Comparison of ENCODE assay signal across 16 cellular contexts in the genomic region with DNA sequence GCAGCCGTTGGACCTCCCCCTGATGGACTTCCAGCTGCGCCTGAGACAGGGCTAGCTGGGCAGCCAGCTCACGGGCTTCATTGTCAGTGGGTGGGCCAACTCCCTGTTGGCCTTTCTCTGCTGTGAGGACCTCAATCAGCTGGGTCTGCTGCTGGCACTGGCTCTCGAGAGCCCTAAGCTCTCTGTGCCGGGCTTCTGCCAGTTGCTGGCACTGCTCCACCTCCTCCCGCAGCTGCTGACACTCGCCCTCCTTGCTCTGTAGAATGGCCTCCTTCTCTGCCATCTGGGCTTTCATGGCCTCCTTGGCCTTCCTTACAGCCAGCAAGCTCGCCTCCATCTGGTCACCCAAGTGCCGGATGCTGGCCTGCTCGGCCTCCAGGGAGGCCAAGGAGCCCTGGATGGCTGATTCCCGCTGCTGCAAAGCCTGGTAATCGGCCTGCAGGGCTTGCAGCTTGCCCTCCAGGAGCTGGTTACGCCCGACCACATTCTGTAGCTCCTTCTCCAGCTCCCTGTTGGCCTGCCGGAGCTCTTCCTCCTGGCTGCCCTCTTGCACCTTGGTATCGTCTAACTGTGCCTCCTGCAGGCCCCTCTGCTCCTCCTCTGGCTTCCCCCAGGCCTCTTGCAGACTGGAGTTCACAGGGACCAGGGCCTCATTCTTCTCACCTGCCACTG. TPM values are rescaled to one million over a fixed set of nuclear protein-coding genes. Genes with fewer than 3 reads are reported as not detected.
DNase-seq lines count a peak whose midpoint lies in the region; ATAC-seq and TF ChIP-seq lines count a peak whose summit lies in the region.
"Had no signal": no experiment of that assay in that cellular context is flagged by ENCODE, and none has a peak within 500 bp of the region (broad histone marks: within the 10 kb centered on the region; RNA-seq: fewer than 3 reads in every experiment).

No MANE protein-coding gene starts in this region.

- TF ChIP-seq CTCF in dorsolateral prefrontal cortex (IDR thresholded peaks at IDR 0.05 in 54 of 56, conservative IDR thresholded peaks at IDR 0.05 in 2 of 56; ENCODE audit: low read depth in 1 of 56, partially characterized antibody in 56 of 56), result no peak
- no peak for TF ChIP-seq CTCF in foreskin keratinocyte (conservative IDR thresholded peaks at IDR 0.05)

- H3K27ac ChIP-seq in dorsolateral prefrontal cortex (peak overlapping the region in 50 of 59 donors; percentile 18 to 83 (median 62)), foreskin keratinocyte (no peak overlapping the region)
- H3K27ac ChIP-seq: tibial nerve had no signal

- H3K27me3 ChIP-seq in dorsolateral prefrontal cortex, result no peaks in the 10 kb centered on the region
- H3K27me3 ChIP-seq in foreskin keratinocyte, result no peaks in the 10 kb centered on the region
- H3K27me3 ChIP-seq: BE2C, tibial nerve had no signal

- no peaks in the 10 kb centered on the region for H3K4me1 ChIP-seq in foreskin keratinocyte
- H3K4me1 ChIP-seq: BE2C, tibial nerve had no signal

- no peak overlapping the region for H3K4me3 ChIP-seq in dorsolateral prefrontal cortex
- H3K4me3 ChIP-seq: tibial nerve had no signal

- in situ Hi-C loops in ACHN (cut with HindIII; ENCODE audit: low pct_ligation_motif_present, low pct_unique_long_range_greater_than_20kb, low sequenced_read_pairs), result no loop called here

- no peak for ATAC-seq in foreskin keratinocyte
- ATAC-seq: esophagus mucosa had no signal

- intact Hi-C loops in dorsolateral prefrontal cortex (cut with DNase I), result no loop called here

- DNase-seq in C1 segment of cervical spinal cord (lab: John Stamatoyannopoulos, UW) (peak in 12 of 14 donors; percentile 13 to 75 (median 41)), DMS79 treated with DMSO at 0.1 percent for 48 hours (lab: John Stamatoyannopoulos, UW) (peak; percentile 31), dorsolateral prefrontal cortex (peak; percentile 31 to 78 (median 70)), nucleus accumbens (lab: John Stamatoyannopoulos, UW) (peak in 51 of 56 donors; percentile 7 to 81 (median 51)), ACHN (no peak), RPMI8226 (no peak), foreskin keratinocyte (no peak)
- DNase-seq in activated naive CD4-positive, alpha-beta T cell (lab: John Stamatoyannopoulos, UW), result no peak
- DNase-seq: BE2C, cortex of kidney, NCI-H1930, NCI-H82, SHP77 had no signal

RNA-seq across cellular contexts. Expression of gene CXCR6, which starts 23.8 kb away (rescaled TPM):
- total RNA-seq in dorsolateral prefrontal cortex (1 to 10 TPM in 1 of 120 experiments, under 1 TPM in 15, not detected in 104; 0.21 to 1.0 (median 0.45) TPM), foreskin keratinocyte (not detected in 2 replicates)
- not detected in 2 replicates for polyA plus RNA-seq in foreskin keratinocyte
- total RNA-seq: lung microvascular endothelial cell had no signal

RNA-seq across cellular contexts. Expression of gene FYCO1, which starts 28.5 kb away (rescaled TPM):
- total RNA-seq in dorsolateral prefrontal cortex (10 to 100 TPM in 110 of 120 experiments, 1 to 10 TPM in 10; 7.9 to 24.8 (median 13.3) TPM), foreskin keratinocyte (14.1 and 18.7 TPM in 2 replicates)
- 4.4 and 6.4 TPM in 2 replicates for polyA plus RNA-seq in foreskin keratinocyte

Comparison
In these comparisons a context has a peak if more than half of its experiments do, and no peak if none do; other contexts are left out.
1. DNase-seq: peak in C1 segment of cervical spinal cord (12 of 14), DMS79 treated with DMSO at 0.1 percent for 48 hours (single experiment), dorsolateral prefrontal cortex (10 of 10) and nucleus accumbens (51 of 56); none in ACHN (single experiment), activated naive CD4-positive, alpha-beta T cell (0 of 4), RPMI8226 (single experiment) and foreskin keratinocyte (0 of 2).